In the genomic region with DNA sequence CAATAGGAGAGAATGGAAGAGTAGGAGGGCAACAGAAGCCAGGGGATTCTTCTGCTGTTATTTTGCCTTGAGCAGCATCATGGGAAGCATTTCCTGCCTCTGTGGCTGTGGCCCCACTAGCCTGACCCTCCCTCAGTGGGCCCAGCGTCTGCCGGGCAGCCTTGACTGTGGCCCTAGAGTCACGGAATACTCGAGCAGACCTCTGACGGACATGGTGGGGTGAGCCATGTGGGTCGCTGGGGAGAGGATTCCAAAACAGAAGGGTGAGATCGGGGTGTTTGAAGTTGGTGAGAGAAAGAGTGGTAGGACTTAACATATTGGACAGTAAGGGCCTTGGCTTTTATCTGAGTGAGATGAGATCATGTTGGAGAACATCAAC, we compare ENCODE assay signal across 24 cellular contexts.
"Had no signal": no experiment of that assay in that cellular context is flagged by ENCODE, and none has a peak within 500 bp of the region (broad histone marks: within the 10 kb centered on the region; RNA-seq: fewer than 3 reads in every experiment).

No MANE protein-coding gene starts in this region.

- FAIRE-seq: astrocyte had no signal

- H3K27ac Mint-ChIP-seq: activated CD4-positive, alpha-beta memory T cell treated with anti-CD3 and anti-CD28 coated beads, Interleukin-2, amount 10 ng/mL, durations not matched to agents 7 days and 5 days; activated CD4-positive, alpha-beta T cell treated with anti-CD3 and anti-CD28 coated beads, Interleukin-2, amount 10 ng/mL, durations not matched to agents 24 days and 14 days; activated T-cell treated with anti-CD3 and anti-CD28 coated beads, Interleukin-2, amount 50 U/mL, for 72 hours; mesothelial cell of epicardium; natural killer cell; stimulated activated memory B cell treated with anti-CD40 and anti-IgM and Interleukin-4, amounts not matched to agents 10 μg/mL and 1 μg/mL and 100 μg/mL, for 72 hours; T-helper 2 cell treated with Interferon-gamma antibody and Interleukin-4, amounts not matched to agents 5 μg/mL and 100 μg/mL, for 36 hours had no signal

- H3K36me3 ChIP-seq: left ventricle myocardium inferior, ovary, uterus had no signal

- H3K27me3 ChIP-seq: ovary, testis, uterus had no signal

- H3K4me3 Mint-ChIP-seq: activated CD4-positive, alpha-beta memory T cell treated with anti-CD3 and anti-CD28 coated beads, Interleukin-2, amount 10 ng/mL, durations not matched to agents 7 days and 5 days; activated CD4-positive, alpha-beta T cell treated with anti-CD3 and anti-CD28 coated beads, Interleukin-2, amount 10 ng/mL, durations not matched to agents 24 days and 14 days; activated T-cell treated with anti-CD3 and anti-CD28 coated beads, Interleukin-2, amount 50 U/mL, for 72 hours; mesothelial cell of epicardium; natural killer cell; stimulated activated memory B cell treated with anti-CD40 and anti-IgM and Interleukin-4, amounts not matched to agents 10 μg/mL and 1 μg/mL and 100 μg/mL, for 72 hours; T-helper 2 cell treated with Interferon-gamma antibody and Interleukin-4, amounts not matched to agents 5 μg/mL and 100 μg/mL, for 36 hours had no signal

- H3K4me1 ChIP-seq: left ventricle myocardium inferior, testis, uterus had no signal

- H3K9me3 ChIP-seq: left ventricle myocardium inferior, ovary, testis, uterus had no signal

- DNase-seq: activated CD4-positive, alpha-beta memory T cell treated with anti-CD3 and anti-CD28 coated beads, Interleukin-2, amount 10 ng/mL, durations not matched to agents 7 days and 5 days; activated CD4-positive, alpha-beta T cell treated with anti-CD3 and anti-CD28 coated beads, Interleukin-2, amount 10 ng/mL, durations not matched to agents 24 days and 14 days; activated gamma-delta T cell; activated T-cell treated with anti-CD3 and anti-CD28 coated beads, Interleukin-2, amount 50 U/mL, for 72 hours; central memory CD4-positive, alpha-beta T cell; effector memory CD4-positive, alpha-beta T cell; foreskin melanocyte; hippocampal formation; left ventricle myocardium inferior; mammary epithelial cell; natural killer cell; right cardiac atrium; stimulated activated CD4-positive, alpha-beta T cell treated with anti-CD3 and anti-CD28 coated beads, Interleukin-2, amount 100 ng/mL, for 24 hours; testis; trophoblast cell; uterus had no signal

- H3K27ac ChIP-seq: left ventricle myocardium inferior, ovary, testis, uterus, VCaP had no signal

- H3K9me3 Mint-ChIP-seq: activated CD4-positive, alpha-beta memory T cell treated with anti-CD3 and anti-CD28 coated beads, Interleukin-2, amount 10 ng/mL, durations not matched to agents 7 days and 5 days; activated CD4-positive, alpha-beta T cell treated with anti-CD3 and anti-CD28 coated beads, Interleukin-2, amount 10 ng/mL, durations not matched to agents 24 days and 14 days; activated naive CD4-positive, alpha-beta T cell treated with anti-CD3 and anti-CD28 coated beads, Interleukin-2, amount 50 U/mL, for 72 hours; activated T-cell treated with anti-CD3 and anti-CD28 coated beads, Interleukin-2, amount 50 U/mL, for 72 hours; mesothelial cell of epicardium; natural killer cell; stimulated activated memory B cell treated with anti-CD40 and anti-IgM and Interleukin-4, amounts not matched to agents 10 μg/mL and 1 μg/mL and 100 μg/mL, for 72 hours; T-helper 2 cell treated with Interferon-gamma antibody and Interleukin-4, amounts not matched to agents 5 μg/mL and 100 μg/mL, for 36 hours had no signal

- H3K4me3 ChIP-seq: left ventricle myocardium inferior, ovary, testis, uterus had no signal

- H3K4me1 Mint-ChIP-seq: activated CD4-positive, alpha-beta memory T cell treated with anti-CD3 and anti-CD28 coated beads, Interleukin-2, amount 10 ng/mL, durations not matched to agents 7 days and 5 days; activated CD4-positive, alpha-beta T cell treated with anti-CD3 and anti-CD28 coated beads, Interleukin-2, amount 10 ng/mL, durations not matched to agents 24 days and 14 days; mesothelial cell of epicardium; natural killer cell had no signal

- H3K36me3 Mint-ChIP-seq: activated naive CD4-positive, alpha-beta T cell treated with anti-CD3 and anti-CD28 coated beads, Interleukin-2, amount 50 U/mL, for 72 hours; mesothelial cell of epicardium; natural killer cell; stimulated activated memory B cell treated with anti-CD40 and anti-IgM and Interleukin-4, amounts not matched to agents 10 μg/mL and 1 μg/mL and 100 μg/mL, for 72 hours had no signal

- ATAC-seq: activated CD4-positive, CD25-positive, alpha-beta regulatory T cell treated with anti-CD3 and anti-CD28 coated beads, Interleukin-2, amount 50 U/mL, for 24 hours; activated naive CD4-positive, alpha-beta T cell treated with anti-CD3 and anti-CD28 coated beads, Interleukin-2, amount 50 U/mL, for 72 hours; activated T-cell treated with anti-CD3 and anti-CD28 coated beads, Interleukin-2, amount 50 U/mL, for 72 hours; natural killer cell; right cardiac atrium had no signal
